Comparison of ENCODE assay signal across 9 cellular contexts in genomic region chr5:172450861-172451695, GRCh38. TPM values are rescaled to one million over a fixed set of nuclear protein-coding genes. Genes with fewer than 3 reads are reported as not detected.
DNase-seq lines count a peak whose midpoint lies in the region; ATAC-seq and TF ChIP-seq lines count a peak whose summit lies in the region.
"Had no signal": no experiment of that assay in that cellular context is flagged by ENCODE, and none has a peak within 500 bp of the region (broad histone marks: within the 10 kb centered on the region; RNA-seq: fewer than 3 reads in every experiment).

No MANE protein-coding gene starts in this region.

- no peak overlapping the region for H3K27ac Mint-ChIP-seq in activated T-cell treated with anti-CD3 and anti-CD28 coated beads, Interleukin-2, amount 50 U/mL, for 24 hours
- no peak overlapping the region for H3K27ac Mint-ChIP-seq in progenitor cell of endocrine pancreas

- peaks cover 77% of the 10 kb centered on the region for H3K27me3 Mint-ChIP-seq in activated T-cell treated with anti-CD3 and anti-CD28 coated beads, Interleukin-2, amount 50 U/mL, for 24 hours
- H3K27me3 Mint-ChIP-seq in progenitor cell of endocrine pancreas = no peaks in the 10 kb centered on the region

- H3K4me3 ChIP-seq in fibroblast of villous mesenchyme (ENCODE audit: low read depth, low read length) = no peak overlapping the region
- H3K4me3 ChIP-seq: SK-N-MC had no signal

- H3K4me3 Mint-ChIP-seq in activated T-cell treated with anti-CD3 and anti-CD28 coated beads, Interleukin-2, amount 50 U/mL, for 24 hours = no peak overlapping the region
- peak overlapping the region; percentile 49 for H3K4me3 Mint-ChIP-seq in progenitor cell of endocrine pancreas (ENCODE audit: low read depth)

- no peak for ATAC-seq in GM18519 (IDR thresholded peaks at IDR 0.05; ENCODE audit: low FRiP score, unreplicated experiment)

- no peaks in the 10 kb centered on the region for H3K9me3 Mint-ChIP-seq in activated T-cell treated with anti-CD3 and anti-CD28 coated beads, Interleukin-2, amount 50 U/mL, for 24 hours
- no peaks in the 10 kb centered on the region for H3K9me3 Mint-ChIP-seq in progenitor cell of endocrine pancreas (ENCODE audit: low read depth)

- DNase-seq in G401 (ENCODE audit: low spot score) (peak; percentile 87), NAMALWA (ENCODE audit: low spot score) (peak; percentile 60), fibroblast of villous mesenchyme (ENCODE audit: low read depth) (peak; percentile 69), progenitor cell of endocrine pancreas (ENCODE audit: low spot score, unreplicated experiment) (no peak), NCI-H146 treated with DMSO at 0.1 percent for 48 hours (lab: John Stamatoyannopoulos, UW; ENCODE audit: unreplicated experiment) (no peak), dedifferentiated amniotic fluid mesenchymal stem cell (ENCODE audit: extremely low spot score) (no peak)
- DNase-seq in activated T-cell treated with anti-CD3 and anti-CD28 coated beads, Interleukin-2, amount 50 U/mL, for 24 hours = peak; percentile 61

- H3K36me3 Mint-ChIP-seq in activated T-cell treated with anti-CD3 and anti-CD28 coated beads, Interleukin-2, amount 50 U/mL, for 24 hours (ENCODE audit: low read depth) = no peaks in the 10 kb centered on the region
- H3K36me3 Mint-ChIP-seq in progenitor cell of endocrine pancreas (ENCODE audit: insufficient read depth) = peaks cover 8% of the 10 kb centered on the region

- peaks cover 9% of the 10 kb centered on the region for H3K4me1 Mint-ChIP-seq in activated T-cell treated with anti-CD3 and anti-CD28 coated beads, Interleukin-2, amount 50 U/mL, for 24 hours (ENCODE audit: low read depth)
- H3K4me1 Mint-ChIP-seq in progenitor cell of endocrine pancreas (ENCODE audit: low read depth) = peaks cover 18% of the 10 kb centered on the region

- TF ChIP-seq CTCF in fibroblast of villous mesenchyme (IDR thresholded peaks at IDR 0.05; ENCODE audit: insufficient read depth, low read depth, low read length) (peak; percentile 72), progenitor cell of endocrine pancreas (IDR thresholded peaks at IDR 0.05; ENCODE audit: unreplicated experiment) (peak; percentile 65)

- in situ Hi-C loops in G401 (cut with HindIII; ENCODE audit: low sequenced_read_pairs) = no loop called here

RNA-seq across cellular contexts. Expression of gene SH3PXD2B, which starts 3.2 kb away (rescaled TPM):
- 6.2 and 17.7 TPM in 2 replicates for total RNA-seq in G401 (2014; rRNA removed; shearing (Covaris generic))
- total RNA-seq in fibroblast of villous mesenchyme (28.1 and 32.2 TPM in 2 replicates), progenitor cell of endocrine pancreas (72.4 and 79.8 TPM in 2 replicates)

Comparison
In these comparisons a context has a peak if more than half of its experiments do, and no peak if none do; other contexts are left out.
1. DNase-seq: peak in G401 (single experiment), NAMALWA (single experiment), activated T-cell treated with anti-CD3 and anti-CD28 coated beads, Interleukin-2, amount 50 U/mL, for 24 hours (single experiment) and fibroblast of villous mesenchyme (single experiment); none in progenitor cell of endocrine pancreas (single experiment), NCI-H146 treated with DMSO at 0.1 percent for 48 hours (single experiment) and dedifferentiated amniotic fluid mesenchymal stem cell (single experiment).